ENCODE assay signal across 10 cellular contexts in the genomic region with DNA sequence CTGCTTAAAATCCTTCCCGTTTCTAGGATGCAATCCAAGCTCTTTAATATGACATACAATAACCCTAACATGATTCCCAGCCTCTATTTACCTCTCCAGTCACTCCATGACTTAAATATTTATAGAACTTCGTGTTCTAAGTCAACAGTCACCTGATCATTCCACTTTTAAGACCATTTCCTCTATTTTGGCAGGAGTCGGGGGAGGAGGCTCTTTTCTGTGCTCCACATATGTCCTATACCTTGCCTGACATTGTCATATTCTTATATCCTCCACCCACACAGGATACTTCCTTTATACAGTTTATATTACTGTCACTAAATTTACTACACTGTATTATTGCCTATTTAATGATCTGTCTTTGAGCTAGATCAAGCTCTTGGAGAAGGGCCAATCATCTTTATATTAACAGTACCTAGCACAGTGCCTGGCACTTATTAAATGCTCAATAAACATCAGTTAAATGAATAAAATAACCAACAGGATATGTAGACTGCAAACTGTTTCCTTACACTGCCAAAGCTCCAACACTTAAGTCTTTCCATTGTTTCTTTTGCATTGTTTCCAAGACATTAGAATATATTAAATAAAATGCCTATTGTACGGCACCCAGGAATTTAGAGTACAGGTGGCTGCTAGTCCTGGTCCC. TPM values are rescaled to one million over a fixed set of nuclear protein-coding genes. Genes with fewer than 3 reads are reported as not detected.
A peak's percentile ranks its signal among the peaks of the same experiment; 100 is the strongest.
DNase-seq lines count a peak whose midpoint lies in the region; TF ChIP-seq lines count a peak whose summit lies in the region.
"Had no signal": no experiment of that assay in that cellular context is flagged by ENCODE, and none has a peak within 500 bp of the region (broad histone marks: within the 10 kb centered on the region; RNA-seq: fewer than 3 reads in every experiment).

No MANE protein-coding gene starts in this region.

- peaks cover 61% of the 10 kb centered on the region for H3K4me1 Mint-ChIP-seq in activated CD4-positive, alpha-beta T cell treated with anti-CD3 and anti-CD28 coated beads, Interleukin-2, amount 10 ng/mL, durations not matched to agents 7 days and 5 days

- no peaks in the 10 kb centered on the region for H3F3A ChIP-seq in SU-DHL-6 (ENCODE audit: insufficient read depth)

- H3K79me2 ChIP-seq in SU-DHL-6 (ENCODE audit: insufficient read depth, low read length), result peaks cover 80% of the 10 kb centered on the region

- H3K36me3 ChIP-seq in SU-DHL-6 (ENCODE audit: low read length), result 0 out of 2 replicates have a peak, but pooled peaks cover 1% of the 10 kb centered on the region
- H3K36me3 ChIP-seq in subcutaneous abdominal adipose tissue (ENCODE audit: control insufficient read depth in 5 of 5, insufficient read depth in 5 of 5, low read length in 5 of 5), result no peaks in the 10 kb centered on the region

- peak overlapping the region; percentile 92 for H3K4me3 Mint-ChIP-seq in activated CD4-positive, alpha-beta T cell treated with anti-CD3 and anti-CD28 coated beads, Interleukin-2, amount 10 ng/mL, durations not matched to agents 7 days and 5 days

- H3K4me2 ChIP-seq in SU-DHL-6 (ENCODE audit: low read depth, low read length, poor library complexity, severe bottlenecking), result peak overlapping the region; percentile 93

- no peak overlapping the region for H2AFZ ChIP-seq in SU-DHL-6 (ENCODE audit: low read depth, low read length, severe bottlenecking)

- no peak overlapping the region for H3K27ac ChIP-seq in SU-DHL-6 (ENCODE audit: low read depth, low read length)
- H3K27ac ChIP-seq in subcutaneous abdominal adipose tissue (ENCODE audit: low read depth, low read length), result peak overlapping the region; percentile 88

- no peaks in the 10 kb centered on the region for H3K27me3 Mint-ChIP-seq in activated CD4-positive, alpha-beta T cell treated with anti-CD3 and anti-CD28 coated beads, Interleukin-2, amount 10 ng/mL, durations not matched to agents 7 days and 5 days

- H3K9me3 ChIP-seq in SU-DHL-6 (ENCODE audit: insufficient read depth, low read length), result no peaks in the 10 kb centered on the region
- no peaks in the 10 kb centered on the region for H3K9me3 ChIP-seq in subcutaneous abdominal adipose tissue (ENCODE audit: control insufficient read depth in 5 of 5, low read length in 5 of 5)

- H3K9me3 Mint-ChIP-seq in activated CD4-positive, alpha-beta T cell treated with anti-CD3 and anti-CD28 coated beads, Interleukin-2, amount 10 ng/mL, durations not matched to agents 7 days and 5 days, result no peaks in the 10 kb centered on the region

- peaks cover 63% of the 10 kb centered on the region for H4K20me1 ChIP-seq in SU-DHL-6 (ENCODE audit: low read depth, low read length)

- H3K27me3 ChIP-seq in SU-DHL-6 (ENCODE audit: low read length) (no peaks in the 10 kb centered on the region), subcutaneous abdominal adipose tissue (ENCODE audit: control insufficient read depth in 5 of 5, insufficient read depth in 4 of 5, low read length in 5 of 5) (no peaks in the 10 kb centered on the region)

- no peaks in the 10 kb centered on the region for H3K9me2 ChIP-seq in SU-DHL-6 (replicated peaks; ENCODE audit: insufficient read depth, low read length)

- CTCF ChIA-PET in activated CD4-positive, alpha-beta T cell treated with anti-CD3 and anti-CD28 coated beads, Interleukin-2, amount 10 ng/mL, durations not matched to agents 7 days and 5 days (lab: Charles Lee), result interaction anchor here (6.6 kb wide), 1 partner anchor 29 kb away, joined by 30 read pairs; a partner anchor contains a TSS

- H3K36me3 Mint-ChIP-seq in activated CD4-positive, alpha-beta T cell treated with anti-CD3 and anti-CD28 coated beads, Interleukin-2, amount 10 ng/mL, durations not matched to agents 7 days and 5 days (ENCODE audit: low read depth), result peaks cover 29% of the 10 kb centered on the region

- POLR2A ChIA-PET in activated CD4-positive, alpha-beta T cell treated with anti-CD3 and anti-CD28 coated beads, Interleukin-2, amount 10 ng/mL, durations not matched to agents 7 days and 5 days (lab: Charles Lee), result no interaction called here

- TF ChIP-seq CTCF in SU-DHL-6 (IDR thresholded peaks at IDR 0.05; ENCODE audit: insufficient read depth, low read length, poor library complexity, severe bottlenecking) (no peak), foreskin fibroblast (IDR thresholded peaks at IDR 0.05; ENCODE audit: low read depth, low read length) (no peak)

- H3K9ac ChIP-seq in SU-DHL-6 (ENCODE audit: low read length) (peak overlapping the region; percentile 99), subcutaneous abdominal adipose tissue (ENCODE audit: low read length in 5 of 5) (peak overlapping the region in 3 of 5 donors; percentile 17 to 86 (median 74))

- TF ChIP-seq POLR2A in erythroblast (IDR thresholded peaks at IDR 0.05; ENCODE audit: low read length), result no peak

- H3K4me1 ChIP-seq in subcutaneous abdominal adipose tissue (ENCODE audit: control insufficient read depth in 5 of 5, insufficient read depth in 5 of 5, low read length in 5 of 5), result peaks cover 2 to 68% (median 57%) of the 10 kb centered on the region in 5 donors

- H3K27ac Mint-ChIP-seq in activated CD4-positive, alpha-beta T cell treated with anti-CD3 and anti-CD28 coated beads, Interleukin-2, amount 10 ng/mL, durations not matched to agents 7 days and 5 days, result peak overlapping the region; percentile 16

- H3K4me3 ChIP-seq in SU-DHL-6 (ENCODE audit: insufficient read depth, low read length, poor library complexity, severe bottlenecking) (peak overlapping the region; percentile 98), foreskin fibroblast (ENCODE audit: low read depth in 1 of 2, low read length in 2 of 2) (peak overlapping the region; percentile 60 to 70), subcutaneous abdominal adipose tissue (ENCODE audit: low read depth in 1 of 5, low read length in 5 of 5) (peak overlapping the region in 4 of 5 donors; percentile 90 to 97 (median 94))

- no peak for DNase-seq in activated CD4-positive, alpha-beta T cell treated with anti-CD3 and anti-CD28 coated beads, Interleukin-2, amount 10 ng/mL, durations not matched to agents 7 days and 5 days
- no peak for DNase-seq in activated CD4-positive, alpha-beta T cell treated with anti-CD3 and anti-CD28 coated beads for 48 hours
- DNase-seq in foreskin fibroblast (no peak), ACHN (no peak), erythroblast (lab: John Stamatoyannopoulos, UW) (no peak), DMS53 treated with DMSO at 0.1 percent for 48 hours (lab: John Stamatoyannopoulos, UW; ENCODE audit: unreplicated experiment) (no peak)
- DNase-seq: NCI-H226; stimulated activated CD8-positive, alpha-beta memory T cell treated with anti-CD3 and anti-CD28 coated beads, Interleukin-4, amount 100 ng/mL, for 48 hours had no signal

- in situ Hi-C loops in ACHN (cut with HindIII; ENCODE audit: low pct_ligation_motif_present, low pct_unique_long_range_greater_than_20kb, low sequenced_read_pairs), result no loop called here

RNA-seq across cellular contexts. Expression of a gene that starts 2.7 kb away (rescaled TPM):
- 100 to 1,000 TPM; 119 to 132 TPM for total RNA-seq in activated CD4-positive, alpha-beta T cell treated with anti-CD3 and anti-CD28 coated beads, Interleukin-2, amount 10 ng/mL, durations not matched to agents 7 days and 5 days

RNA-seq across cellular contexts. Expression of a gene that starts 29.8 kb away (rescaled TPM):
- total RNA-seq in activated CD4-positive, alpha-beta T cell treated with anti-CD3 and anti-CD28 coated beads, Interleukin-2, amount 10 ng/mL, durations not matched to agents 7 days and 5 days, result under 1 TPM; 0.04 to 0.10 TPM
